In genomic region chr2:101359436-101359835, GRCh38 we compare ENCODE assay signal across 30 cellular contexts. TPM values are rescaled to one million over a fixed set of nuclear protein-coding genes. Genes with fewer than 3 reads are reported as not detected.
"Had no signal": no experiment of that assay in that cellular context is flagged by ENCODE, and none has a peak within 500 bp of the region (broad histone marks: within the 10 kb centered on the region; RNA-seq: fewer than 3 reads in every experiment).

No MANE protein-coding gene starts in this region.

- H3K4me3 ChIP-seq: gastrocnemius medialis, lower lobe of right lung, mucosa of descending colon, pancreas, right lobe of liver, stomach, thyroid gland, upper lobe of left lung had no signal

- H3K4me1 ChIP-seq: gastrocnemius medialis, lower lobe of right lung, pancreas, right lobe of liver, stomach, thyroid gland, upper lobe of left lung had no signal

- H3K4me1 Mint-ChIP-seq: neural crest cell had no signal

- ATAC-seq: effector memory CD8-positive, alpha-beta T cell; gastrocnemius medialis; left ventricle myocardium superior; lower lobe of right lung; natural killer cell treated with Interleukin-12 subunit alpha and Interleukin-12 subunit beta and Interleukin-15 and Interleukin-18, amount 100 ng/mL, for 72 hours; pancreas; right lobe of liver; stimulated activated effector memory CD8-positive, alpha-beta T cell treated with anti-CD3 and anti-CD28 coated beads, Interleukin-12 subunit alpha, Interleukin-12 subunit beta, amount 100 ng/mL, for 72 hours had no signal

- FAIRE-seq: endometrium, pancreas, small intestine had no signal

- H3K36me3 ChIP-seq: gastrocnemius medialis, lower lobe of right lung, neutrophil, pancreas, right lobe of liver, stomach, thyroid gland, upper lobe of left lung had no signal

- H3K4me3 Mint-ChIP-seq: effector memory CD8-positive, alpha-beta T cell; immature natural killer cell; memory B cell; naive B cell; natural killer cell treated with Interleukin-12 subunit alpha and Interleukin-12 subunit beta and Interleukin-15 and Interleukin-18, amount 100 ng/mL, for 72 hours; neural crest cell; stimulated activated effector memory CD8-positive, alpha-beta T cell treated with anti-CD3 and anti-CD28 coated beads, Interleukin-12 subunit alpha, Interleukin-12 subunit beta, amount 100 ng/mL, for 72 hours had no signal

- H3K9me3 ChIP-seq: gastrocnemius medialis, lower lobe of right lung, mucosa of descending colon, neutrophil, pancreas, right lobe of liver, stomach, thyroid gland, upper lobe of left lung had no signal

- H3K27me3 ChIP-seq: gastrocnemius medialis, neutrophil, pancreas, right lobe of liver, stomach, thyroid gland, upper lobe of left lung had no signal

- H3K9me3 Mint-ChIP-seq: effector memory CD8-positive, alpha-beta T cell; immature natural killer cell; memory B cell; naive B cell; natural killer cell treated with Interleukin-12 subunit alpha and Interleukin-12 subunit beta and Interleukin-15 and Interleukin-18, amount 100 ng/mL, for 72 hours; stimulated activated effector memory CD8-positive, alpha-beta T cell treated with anti-CD3 and anti-CD28 coated beads, Interleukin-12 subunit alpha, Interleukin-12 subunit beta, amount 100 ng/mL, for 72 hours had no signal

- DNase-seq: cerebellar nuclear complex; cortex of kidney; effector memory CD8-positive, alpha-beta T cell; gastrocnemius medialis; head of caudate nucleus; hippocampal formation; immature natural killer cell; islet precursor cell; left ventricle myocardium superior; lower lobe of right lung; mucosa of descending colon; naive B cell; pancreas; right lobe of liver; stimulated activated CD4-positive, alpha-beta T cell treated with anti-CD3 and anti-CD28 coated beads, Interleukin-12 subunit alpha, Interleukin-12 subunit beta, amount 100 ng/mL, for 4 hours; stimulated activated CD4-positive, alpha-beta T cell treated with anti-CD3 and anti-CD28 coated beads, Interleukin-1b, Interleukin-23, amount 100 ng/mL, for 48 hours; stimulated activated CD4-positive, alpha-beta T cell treated with anti-CD3 and anti-CD28 coated beads, Interleukin-4, amount 100 ng/mL, for 1 hour; stimulated activated naive CD4-positive, alpha-beta T cell treated with Interleukin-2 at 50 U/mL for 16 hours; stomach; thyroid gland; upper lobe of left lung had no signal

- H3K27ac ChIP-seq: gastrocnemius medialis, lower lobe of right lung, neutrophil, pancreas, right lobe of liver, stomach, thyroid gland, upper lobe of left lung had no signal

- H3K27ac Mint-ChIP-seq: effector memory CD8-positive, alpha-beta T cell; immature natural killer cell; memory B cell; natural killer cell treated with Interleukin-12 subunit alpha and Interleukin-12 subunit beta and Interleukin-15 and Interleukin-18, amount 100 ng/mL, for 72 hours; stimulated activated effector memory CD8-positive, alpha-beta T cell treated with anti-CD3 and anti-CD28 coated beads, Interleukin-12 subunit alpha, Interleukin-12 subunit beta, amount 100 ng/mL, for 72 hours had no signal

- H3K36me3 Mint-ChIP-seq: immature natural killer cell; memory B cell; natural killer cell treated with Interleukin-12 subunit alpha and Interleukin-12 subunit beta and Interleukin-15 and Interleukin-18, amount 100 ng/mL, for 72 hours; stimulated activated effector memory CD8-positive, alpha-beta T cell treated with anti-CD3 and anti-CD28 coated beads, Interleukin-12 subunit alpha, Interleukin-12 subunit beta, amount 100 ng/mL, for 72 hours had no signal

RNA-seq across cellular contexts. Expression of gene CREG2, which starts 27.9 kb away (rescaled TPM):
- total RNA-seq: fibroblast of villous mesenchyme; gastrocnemius medialis; left ventricle myocardium superior; lower lobe of right lung; natural killer cell treated with Interleukin-12 subunit alpha and Interleukin-12 subunit beta and Interleukin-15 and Interleukin-18, amount 100 ng/mL, for 72 hours; subcutaneous adipose tissue; thyroid gland had no signal
- polyA plus RNA-seq: immature natural killer cell had no signal
